8 cellular contexts compared by ENCODE assay signal in the genomic region with DNA sequence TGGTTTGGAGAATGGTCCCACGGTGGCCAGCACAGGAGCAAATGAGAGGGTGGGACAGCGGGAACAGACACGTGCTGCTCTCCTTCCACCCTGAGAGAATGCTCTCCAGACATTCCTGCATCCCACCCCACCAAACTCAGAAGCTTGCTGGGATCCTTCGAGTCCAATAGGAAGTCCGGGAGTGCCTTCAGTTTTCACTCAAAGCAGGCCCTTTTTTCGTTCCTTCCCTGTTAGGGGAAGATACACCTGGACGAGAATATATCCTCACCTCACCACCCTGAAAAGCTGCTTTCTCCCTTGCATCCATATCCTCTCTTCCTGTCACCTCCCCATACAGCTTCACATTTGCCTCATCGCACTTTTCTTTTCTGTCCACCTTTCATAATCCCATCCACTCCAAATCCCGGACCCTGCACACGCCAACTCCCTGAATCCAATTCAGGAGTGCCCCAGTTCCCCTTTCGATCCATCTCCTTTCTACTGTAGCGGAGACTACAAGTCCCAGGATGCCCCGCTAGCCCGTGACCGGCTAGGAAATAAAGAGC. TPM values are rescaled to one million over a fixed set of nuclear protein-coding genes. Genes with fewer than 3 reads are reported as not detected.
DNase-seq lines count a peak whose midpoint lies in the region; ATAC-seq, FAIRE-seq and TF ChIP-seq lines count a peak whose summit lies in the region.

No MANE protein-coding gene starts in this region.

- H2BK20ac ChIP-seq in H9 (ENCODE audit: low read depth, low read length, poor library complexity, severe bottlenecking): no peak overlapping the region

- no peak overlapping the region for H2BK5ac ChIP-seq in H9 (ENCODE audit: insufficient read length, low read length)

- H3K18ac ChIP-seq in H9 (ENCODE audit: insufficient read length, low read depth, low read length): no peak overlapping the region

- no peak for FAIRE-seq in A549 (lab: Jason Lieb, UNC)

- TF ChIP-seq CTCF in A549 (IDR thresholded peaks at IDR 0.05) (no peak), H9 (conservative IDR thresholded peaks at IDR 0.05) (no peak)

- POLR2A ChIA-PET in A549 (lab: Yijun Ruan, JAX): interaction anchor here (1.3 to 2.8 kb wide), 5 partner anchors 11 to 88 kb away, joined by 4 to 19 read pairs (median 6); no protein-coding TSS in a partner anchor

- H3K9ac ChIP-seq in H9 (ENCODE audit: extremely low read depth, insufficient read length, low read length): peak overlapping the region; percentile 10

- H2AFZ ChIP-seq in H9 (ENCODE audit: low read length): no peak overlapping the region

- H3K4me1 Mint-ChIP-seq in H9 (peaks cover 66 to 73% of the 10 kb centered on the region in 2 experiments), memory B cell (peaks cover 12% of the 10 kb centered on the region)

- no peak overlapping the region for H4K91ac ChIP-seq in H9 (ENCODE audit: insufficient read length, low read depth, low read length)

- H3K4me1 ChIP-seq in A549: peaks cover 77% of the 10 kb centered on the region
- peaks cover 14% of the 10 kb centered on the region; the same call in 1 of the 2 replicates for H3K4me1 ChIP-seq in H9 (ENCODE audit: insufficient read depth, low read length)

- CTCF ChIA-PET in A549 (lab: Yijun Ruan, JAX): interaction anchor here (0.5 to 13.3 kb wide), 30 partner anchors 9 to 494 kb away, joined by 3 to 292 read pairs (median 6); a partner anchor contains a TSS

- H3K23me2 ChIP-seq in H9 (ENCODE audit: insufficient read length, low read depth, low read length, poor library complexity, severe bottlenecking): peaks cover 18% of the 10 kb centered on the region

- 0 out of 7 replicates have a peak, but pooled peaks cover 0 to 3% (median 0%) of the 10 kb centered on the region in 3 experiments for H3K36me3 Mint-ChIP-seq in H9 (ENCODE audit: insufficient read depth in 1 of 3, low read depth in 3 of 3)
- H3K36me3 Mint-ChIP-seq in memory B cell: no peaks in the 10 kb centered on the region

- peak overlapping the region; percentile 96 to 97 for H3K27ac ChIP-seq in A549
- H3K27ac ChIP-seq in H9 (ENCODE audit: insufficient read length, low read depth, low read length): no peak overlapping the region
- H3K27ac ChIP-seq in angular gyrus (ENCODE audit: low read depth, low read length): peak overlapping the region; percentile 99

- H3K4me2 ChIP-seq in A549 (peak overlapping the region; percentile 87), H9 (ENCODE audit: insufficient read depth, insufficient read length, low read length) (peak overlapping the region; percentile 89)

- no peak for TF ChIP-seq EP300 in A549 (IDR thresholded peaks at IDR 0.05)

- H2BK12ac ChIP-seq in H9 (ENCODE audit: insufficient read length, low read depth, low read length): no peak overlapping the region

- H3K9me3 ChIP-seq in A549 (no peaks in the 10 kb centered on the region), H9 (ENCODE audit: control insufficient read depth, low read depth, low read length) (no peaks in the 10 kb centered on the region)

- H3K4ac ChIP-seq in H9 (ENCODE audit: low read depth, low read length): no peak overlapping the region

- H4K5ac ChIP-seq in H9 (ENCODE audit: insufficient read length, low read depth, low read length): no peak overlapping the region

- under 1% methylated on average over 13 of the region's 15 CpGs for WGBS in A549 (ENCODE audit: missing lambda C conversion rate)
- WGBS in H9 (ENCODE audit: extremely low coverage, insufficient read length, low lambda C conversion rate): no CpG with 5 or more reads among the region's 15 CpGs

- peaks cover 3% of the 10 kb centered on the region for H4K20me1 ChIP-seq in H9 (ENCODE audit: control insufficient read depth, insufficient read depth, insufficient read length)

- H3K4me3 ChIP-seq in A549: peak overlapping the region; percentile 57

- peak overlapping the region; percentile 67 to 98 (median 96) for H3K27ac Mint-ChIP-seq in H9
- peak overlapping the region; percentile 62 for H3K27ac Mint-ChIP-seq in memory B cell

- ATAC-seq in A549 (no peak), memory B cell (ENCODE audit: low read depth) (no peak), HG03354 (IDR thresholded peaks at IDR 0.05; ENCODE audit: poor library complexity, severe bottlenecking, unreplicated experiment) (no peak)

- H3K4me3 Mint-ChIP-seq in H9 (peak overlapping the region; percentile 83 to 99), memory B cell (peak overlapping the region; percentile 74)

- H3K79me1 ChIP-seq in H9 (ENCODE audit: insufficient read depth, low read depth, low read length, poor library complexity, severe bottlenecking): no peaks in the 10 kb centered on the region

- no peak overlapping the region for H2BK15ac ChIP-seq in H9 (ENCODE audit: low read depth, low read length)

- no peak for TF ChIP-seq POLR2A in A549 (IDR thresholded peaks at IDR 0.05; ENCODE audit: low read length)

- no peak overlapping the region for H3K56ac ChIP-seq in H9 (ENCODE audit: insufficient read length, low read depth, low read length)

- H3K27me3 Mint-ChIP-seq in H9 (ENCODE audit: low read depth) (no peaks in the 10 kb centered on the region; the same call in 1 of the 2 replicates), memory B cell (peaks cover 5% of the 10 kb centered on the region)

- DNase-seq in A549 (ENCODE audit: low read depth in 1 of 2, low spot score in 1 of 2): peak in 1 of 2 experiments; percentile 96
- DNase-seq in H9: no peak
- DNase-seq in memory B cell (ENCODE audit: low spot score in 2 of 2): no peak
- DNase-seq in glomerular visceral epithelial cell (ENCODE audit: extremely low spot score): no peak
- DNase-seq in islet precursor cell: no peak
- no peak for DNase-seq in SHP77 treated with DMSO at 0.1 percent for 48 hours (lab: John Stamatoyannopoulos, UW)

- H3T11ph ChIP-seq in H9 (ENCODE audit: low read length): no peak overlapping the region

- no peak overlapping the region for H3K14ac ChIP-seq in H9 (ENCODE audit: insufficient read depth, low read length)

- no peak overlapping the region for H2AK5ac ChIP-seq in H9 (ENCODE audit: insufficient read length, low read length)

- H3K9me3 Mint-ChIP-seq in H9 (no peaks in the 10 kb centered on the region; a peak in 1 of 5 replicates), memory B cell (no peaks in the 10 kb centered on the region)

- no peak for TF ChIP-seq RAD21 in A549 (conservative IDR thresholded peaks at IDR 0.05 in 1 of 2, IDR thresholded peaks at IDR 0.05 in 1 of 2)

- no peaks in the 10 kb centered on the region; the same call in 1 of the 2 replicates for H3K79me2 ChIP-seq in H9 (ENCODE audit: insufficient read depth, low read length)

- no peaks in the 10 kb centered on the region for H3K27me3 ChIP-seq in H9 (ENCODE audit: insufficient read depth, low read length)

- no peak overlapping the region for H4K8ac ChIP-seq in H9 (replicated peaks; ENCODE audit: insufficient read length, low read depth, low read length)

- H2BK120ac ChIP-seq in H9 (ENCODE audit: low read depth, low read length, poor library complexity, severe bottlenecking): no peak overlapping the region

- no peak overlapping the region for H3K23ac ChIP-seq in H9 (ENCODE audit: insufficient read length, low read depth, low read length)

TF ChIP-seq in A549, 52 proteins besides CTCF, POLR2A, EP300 and RAD21:
- TF ChIP-seq, protein P1, sequence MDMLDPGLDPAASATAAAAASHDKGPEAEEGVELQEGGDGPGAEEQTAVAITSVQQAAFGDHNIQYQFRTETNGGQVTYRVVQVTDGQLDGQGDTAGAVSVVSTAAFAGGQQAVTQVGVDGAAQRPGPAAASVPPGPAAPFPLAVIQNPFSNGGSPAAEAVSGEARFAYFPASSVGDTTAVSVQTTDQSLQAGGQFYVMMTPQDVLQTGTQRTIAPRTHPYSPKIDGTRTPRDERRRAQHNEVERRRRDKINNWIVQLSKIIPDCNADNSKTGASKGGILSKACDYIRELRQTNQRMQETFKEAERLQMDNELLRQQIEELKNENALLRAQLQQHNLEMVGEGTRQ (IDR thresholded peaks at IDR 0.05): 0 out of 2 replicates have a peak, but pooled peaks have one; percentile 27
- no peak for TF ChIP-seq MYC (IDR thresholded peaks at IDR 0.05; ENCODE audit: borderline replicate concordance, low read length)
- no peak for TF ChIP-seq CBX2 (IDR thresholded peaks at IDR 0.05; ENCODE audit: borderline replicate concordance, low read depth)

RNA-seq across cellular contexts. Expression of a gene that starts 2.4 kb away (rescaled TPM):
- polyA plus RNA-seq in A549 (2011; rRNA removed) (0.81 and 1.0 TPM in 2 replicates), A549 (2017; fragmentation: RNase III; extraction: RNeasy Plus Mini Kit Qiagen cat#74134 plus additional on column Dnase treatment) (0.54 to 0.83 TPM (median 0.64 TPM) in 3 replicates)
- polyA plus RNA-seq in A549 (2012; cell fraction: cytosol; rRNA removed): 0.33 and 0.45 TPM in 2 replicates
- 0.55 and 0.61 TPM in 2 replicates for polyA plus RNA-seq in A549 (2012; cell fraction: nucleus; rRNA removed)
- polyA minus RNA-seq in A549 (2011; rRNA and poly(A)+ RNA removed): 0.45 and 0.73 TPM in 2 replicates
- 1.9 and 2.2 TPM in 2 replicates for total RNA-seq in H9 (2021)

RNA-seq across cellular contexts. Expression of a gene that starts 4.8 kb away (rescaled TPM):
- polyA plus RNA-seq in A549 (2011; rRNA removed) (17.3 and 18.5 TPM in 2 replicates), A549 (2017; fragmentation: RNase III; extraction: RNeasy Plus Mini Kit Qiagen cat#74134 plus additional on column Dnase treatment) (21.5 to 31.0 TPM (median 29.8 TPM) in 3 replicates)
- 27.7 and 44.4 TPM in 2 replicates for polyA plus RNA-seq in A549 (2012; cell fraction: cytosol; rRNA removed)
- 69.3 and 96.5 TPM in 2 replicates for polyA plus RNA-seq in A549 (2012; cell fraction: nucleus; rRNA removed)
- 14.0 and 17.0 TPM in 2 replicates for polyA minus RNA-seq in A549 (2011; rRNA and poly(A)+ RNA removed)
- 84.5 and 87.6 TPM in 2 replicates for total RNA-seq in H9 (2021)

RNA-seq across cellular contexts. Expression of a gene that starts 33.1 kb away (rescaled TPM):
- 7.8 and 12.9 TPM in 2 replicates for polyA plus RNA-seq in A549 (2011; rRNA removed)
- polyA plus RNA-seq in A549 (2012; cell fraction: cytosol; rRNA removed): 11.9 and 15.3 TPM in 2 replicates
- 33.3 and 42.3 TPM in 2 replicates for polyA plus RNA-seq in A549 (2012; cell fraction: nucleus; rRNA removed)
- polyA plus RNA-seq in A549 (2017; fragmentation: RNase III; extraction: RNeasy Plus Mini Kit Qiagen cat#74134 plus additional on column Dnase treatment): 7.9 to 9.9 TPM (median 9.6 TPM) in 3 replicates
- 17.8 and 19.7 TPM in 2 replicates for polyA minus RNA-seq in A549 (2011; rRNA and poly(A)+ RNA removed)
- 71.1 and 71.4 TPM in 2 replicates for total RNA-seq in H9 (2021)

RNA-seq across cellular contexts. Expression of a gene that starts 45.6 kb away (rescaled TPM):
- polyA plus RNA-seq in A549 (2011; rRNA removed) (not detected in 2 replicates), A549 (2017; fragmentation: RNase III; extraction: RNeasy Plus Mini Kit Qiagen cat#74134 plus additional on column Dnase treatment) (not detected in 3 replicates)
- polyA plus RNA-seq in A549 (2012; cell fraction: cytosol; rRNA removed): not detected in 2 replicates
- not detected in 2 replicates for polyA plus RNA-seq in A549 (2012; cell fraction: nucleus; rRNA removed)
- polyA minus RNA-seq in A549 (2011; rRNA and poly(A)+ RNA removed): not detected in 2 replicates
- total RNA-seq in H9 (2021): not detected in 2 replicates

RNA-seq across cellular contexts. Expression of a gene that starts 52.6 kb away (rescaled TPM):
- polyA plus RNA-seq in A549 (2011; rRNA removed): not detected in 2 replicates
- polyA plus RNA-seq in A549 (2012; cell fraction: cytosol; rRNA removed): not detected in 2 replicates
- polyA plus RNA-seq in A549 (2012; cell fraction: nucleus; rRNA removed): not detected in 2 replicates
- polyA plus RNA-seq in A549 (2017; fragmentation: RNase III; extraction: RNeasy Plus Mini Kit Qiagen cat#74134 plus additional on column Dnase treatment): not detected in 3 replicates
- polyA minus RNA-seq in A549 (2011; rRNA and poly(A)+ RNA removed): not detected in 2 replicates
- not detected in 2 replicates for total RNA-seq in H9 (2021)
